ENCODE assay signal across 22 cellular contexts in genomic region chr1:114496091-114496490, GRCh38.
"Had no signal": no experiment of that assay in that cellular context is flagged by ENCODE, and none has a peak within 500 bp of the region (broad histone marks: within the 10 kb centered on the region; RNA-seq: fewer than 3 reads in every experiment).

No MANE protein-coding gene starts in this region.

- H3K4me1 Mint-ChIP-seq: endodermal cell had no signal

- ATAC-seq: left lung; naive thymus-derived CD4-positive, alpha-beta T cell; sciatic nerve; stimulated activated naive B cell treated with anti-CD40 and anti-IgM and Interleukin-4, amounts not matched to agents 10 μg/mL and 1 μg/mL and 100 μg/mL, for 72 hours; stimulated activated naive CD8-positive, alpha-beta T cell treated with anti-CD3 and anti-CD28 coated beads, Interleukin-15, amount 100 ng/mL, for 72 hours had no signal

- H3K4me3 Mint-ChIP-seq: endodermal cell; naive thymus-derived CD4-positive, alpha-beta T cell; stimulated activated naive B cell treated with anti-CD40 and anti-IgM and Interleukin-4, amounts not matched to agents 10 μg/mL and 1 μg/mL and 100 μg/mL, for 72 hours; stimulated activated naive CD8-positive, alpha-beta T cell treated with anti-CD3 and anti-CD28 coated beads, Interleukin-15, amount 100 ng/mL, for 72 hours had no signal

- H3K4me3 ChIP-seq: heart left ventricle, left lung, lung, psoas muscle, skin epidermis, testis, tibial nerve had no signal

- H3K27ac Mint-ChIP-seq: endodermal cell; stimulated activated naive B cell treated with anti-CD40 and anti-IgM and Interleukin-4, amounts not matched to agents 10 μg/mL and 1 μg/mL and 100 μg/mL, for 72 hours; stimulated activated naive CD8-positive, alpha-beta T cell treated with anti-CD3 and anti-CD28 coated beads, Interleukin-15, amount 100 ng/mL, for 72 hours had no signal

- H3K27ac ChIP-seq: left lung, neutrophil, psoas muscle, skin epidermis, testis, tibial nerve had no signal

- FAIRE-seq: colon, frontal cortex had no signal

- H3K27me3 ChIP-seq: heart left ventricle, left lung, neutrophil, testis, tibial nerve had no signal

- H3K27me3 Mint-ChIP-seq: naive thymus-derived CD4-positive, alpha-beta T cell; stimulated activated naive B cell treated with anti-CD40 and anti-IgM and Interleukin-4, amounts not matched to agents 10 μg/mL and 1 μg/mL and 100 μg/mL, for 72 hours; stimulated activated naive CD8-positive, alpha-beta T cell treated with anti-CD3 and anti-CD28 coated beads, Interleukin-15, amount 100 ng/mL, for 72 hours had no signal

- H3K4me1 ChIP-seq: testis had no signal

- DNase-seq: cerebellar nuclear complex; dermis blood vessel endothelial cell; endodermal cell; heart left ventricle; hippocampal formation; left lung; mesendoderm; naive thymus-derived CD4-positive, alpha-beta T cell; psoas muscle; retina; stimulated activated CD4-positive, alpha-beta T cell treated with anti-CD3 and anti-CD28 coated beads, Interleukin-2, amount 100 ng/mL, for 24 hours; stimulated activated CD4-positive, alpha-beta T cell treated with anti-CD3 and anti-CD28 coated beads, Interleukin-4, amount 100 ng/mL, for 4 hours; stimulated activated naive B cell treated with anti-CD40 and anti-IgM and Interleukin-4, amounts not matched to agents 10 μg/mL and 1 μg/mL and 100 μg/mL, for 72 hours; stimulated activated naive CD8-positive, alpha-beta T cell treated with anti-CD3 and anti-CD28 coated beads, Interleukin-15, amount 100 ng/mL, for 72 hours; testis had no signal

- H3K36me3 ChIP-seq: heart left ventricle, left lung, neutrophil, tibial nerve had no signal

- H3K9me3 ChIP-seq: left lung, neutrophil, psoas muscle, testis had no signal
